ENCODE assay signal across 10 cellular contexts in genomic region chr2:176110975-176111663, GRCh38. TPM values are rescaled to one million over a fixed set of nuclear protein-coding genes. Genes with fewer than 3 reads are reported as not detected.
DNase-seq lines count a peak whose midpoint lies in the region; ATAC-seq and TF ChIP-seq lines count a peak whose summit lies in the region.
"Had no signal": no experiment of that assay in that cellular context is flagged by ENCODE, and none has a peak within 500 bp of the region (broad histone marks: within the 10 kb centered on the region; RNA-seq: fewer than 3 reads in every experiment).

No MANE protein-coding gene starts in this region.

- H3K14ac ChIP-seq in neuronal stem cell (ENCODE audit: low read length): no peak overlapping the region

- H3K27me3 ChIP-seq in A673 (replicated peaks; ENCODE audit: insufficient read depth, low read depth, low read length, poor library complexity) (no peaks in the 10 kb centered on the region), neuronal stem cell (ENCODE audit: control insufficient read depth in 3 of 3, insufficient read depth in 3 of 3, low read depth in 1 of 3, low read length in 3 of 3) (peaks cover 54 to 98% (median 96%) of the 10 kb centered on the region in 3 experiments)

- no peak overlapping the region for H2BK5ac ChIP-seq in neuronal stem cell (ENCODE audit: low read length)

- H3K9me3 ChIP-seq in A673 (ENCODE audit: low read depth, low read length, poor library complexity, severe bottlenecking): no peaks in the 10 kb centered on the region
- H3K9me3 ChIP-seq in neuronal stem cell (replicated peaks in 1 of 2; ENCODE audit: control insufficient read depth in 2 of 2, insufficient read depth in 1 of 2, low read depth in 1 of 2, low read length in 2 of 2): peaks cover 0 to 2% of the 10 kb centered on the region in 2 donors
- H3K9me3 ChIP-seq: HAP-1 had no signal

- H3K4me1 ChIP-seq in A673 (ENCODE audit: insufficient read depth, low read length, poor library complexity, severe bottlenecking): peaks cover 3% of the 10 kb centered on the region
- H3K4me1 ChIP-seq in neuronal stem cell (ENCODE audit: control insufficient read depth in 2 of 2, insufficient read depth in 1 of 2, low read depth in 1 of 2, low read length in 2 of 2): peaks cover 0 to 1% of the 10 kb centered on the region in 2 donors
- H3K4me1 ChIP-seq: HAP-1 had no signal

- CTCF ChIA-PET in A673 (lab: Charles Lee): interaction anchor here (0.5 to 2.4 kb wide), 7 partner anchors 11 to 1038 kb away, joined by 3 to 7 read pairs (median 4); partner anchors contain the start of gene HOXD9

- H2AFZ ChIP-seq in neuronal stem cell (ENCODE audit: low read length): no peak overlapping the region

- BruUV-seq in A673 (replicated peaks; lab: Mats Ljungman, UMichigan): no TSS peak

- H3K9ac ChIP-seq in neuronal stem cell (ENCODE audit: low read depth, low read length, poor library complexity): no peak overlapping the region

- H2BK120ac ChIP-seq in neuronal stem cell (ENCODE audit: low read depth, low read length): no peak overlapping the region

- DNase-seq in A673 (ENCODE audit: low spot score) (peak; percentile 91), NCI-H460 (ENCODE audit: extremely low read depth, low read depth) (peak; percentile 55), cerebellum (ENCODE audit: low spot score) (peak; percentile 25), posterior vena cava (ENCODE audit: low spot score) (peak; percentile 83), neuronal stem cell (ENCODE audit: low spot score) (no peak)

- ATAC-seq in HG03442 (IDR thresholded peaks at IDR 0.05; ENCODE audit: unreplicated experiment): no peak
- no peak for ATAC-seq in GM19452 (IDR thresholded peaks at IDR 0.05; ENCODE audit: unreplicated experiment)

- POLR2A ChIA-PET in A673 (lab: Charles Lee; ENCODE audit: low non-redundant PET): interaction anchor here (0.7 to 1.1 kb wide), 2 partner anchors 16 to 1250 kb away, joined by 3 to 4 read pairs; no protein-coding TSS in a partner anchor

- no peak overlapping the region for H4K91ac ChIP-seq in neuronal stem cell (ENCODE audit: low read depth, low read length, poor library complexity)

- no peak overlapping the region for H3K4ac ChIP-seq in neuronal stem cell (ENCODE audit: low read length)

- no peak overlapping the region for H3K4me2 ChIP-seq in neuronal stem cell (ENCODE audit: insufficient read depth, low read length, poor library complexity, severe bottlenecking)

- H3K4me3 ChIP-seq in A673 (ENCODE audit: low read depth, low read length, poor library complexity, severe bottlenecking): peak overlapping the region; percentile 73
- no peak overlapping the region for H3K4me3 ChIP-seq in neuronal stem cell (ENCODE audit: low read length in 2 of 2)
- H3K4me3 ChIP-seq: HAP-1 had no signal

- TF ChIP-seq CTCF in A673 (conservative IDR thresholded peaks at IDR 0.05; ENCODE audit: low read depth, low read length) (peak; percentile 96), GM12874 (IDR thresholded peaks at IDR 0.05; ENCODE audit: insufficient read depth, low read depth, low read length) (peak; percentile 77)

- H4K8ac ChIP-seq in neuronal stem cell (ENCODE audit: low read depth, low read length): no peak overlapping the region

- H2BK15ac ChIP-seq in neuronal stem cell (ENCODE audit: low read length): no peak overlapping the region

- no peak overlapping the region for H2AK5ac ChIP-seq in neuronal stem cell (ENCODE audit: low read depth, low read length)

- no peak overlapping the region for H3K23ac ChIP-seq in neuronal stem cell (ENCODE audit: low read depth, low read length, poor library complexity)

- no peak overlapping the region for H2BK12ac ChIP-seq in neuronal stem cell (ENCODE audit: low read length)

- H3K79me1 ChIP-seq in neuronal stem cell (ENCODE audit: low read depth, low read length): no peaks in the 10 kb centered on the region

- H3K36me3 ChIP-seq in A673 (ENCODE audit: insufficient read depth, low read length, poor library complexity, severe bottlenecking): peaks cover 60% of the 10 kb centered on the region
- no peaks in the 10 kb centered on the region for H3K36me3 ChIP-seq in neuronal stem cell (replicated peaks in 1 of 2; ENCODE audit: control insufficient read depth in 2 of 2, insufficient read depth in 2 of 2, low read length in 2 of 2)
- H3K36me3 ChIP-seq: HAP-1 had no signal

- no peak overlapping the region for H3K18ac ChIP-seq in neuronal stem cell (ENCODE audit: low read length)

- H3K27ac ChIP-seq in A673 (ENCODE audit: low read depth, low read length, poor library complexity, severe bottlenecking) (peak overlapping the region; percentile 88), neuronal stem cell (replicated peaks; ENCODE audit: low read length) (no peak overlapping the region)

- intact Hi-C loops in A673 (cut with micrococcal nuclease; ENCODE audit: unreplicated experiment): no loop called here
- intact Hi-C loops in posterior vena cava (cut with DNase I): no loop called here

- no CpG with 5 or more reads among the region's 20 CpGs for WGBS in neuronal stem cell (ENCODE audit: extremely low coverage in 2 of 2, insufficient read length in 2 of 2, insufficient replicate concordance in 1 of 2), 2 donors

RNA-seq across cellular contexts. Expression of gene HOXD11, which starts 4.0 kb away (rescaled TPM):
- total RNA-seq in A673 (2021) (107 and 123 TPM in 2 replicates), cerebellum (not detected), posterior vena cava (1 to 10 TPM in 1 of 2 donors, under 1 TPM in 1; 0.32 to 5.3 TPM)
- not detected in 2 replicates for total RNA-seq in NCI-H460 (2014; rRNA removed; shearing (Covaris generic))
- not detected in 2 replicates for polyA plus RNA-seq in NCI-H460 (2014; cell fraction: nucleus; rRNA removed)
- not detected for polyA plus RNA-seq in neuronal stem cell (2013, experiment 1 of 2)
- polyA plus RNA-seq in neuronal stem cell (2013, experiment 2 of 2): not detected
- total RNA-seq: dermis microvascular lymphatic vessel endothelial cell had no signal

RNA-seq across cellular contexts. Expression of gene HOXD10, which starts 5.5 kb away (rescaled TPM):
- total RNA-seq in A673 (2021) (88.6 and 98.3 TPM in 2 replicates), cerebellum (not detected), posterior vena cava (10 to 100 TPM in 1 of 2 donors, 1 to 10 TPM in 1; 1.6 to 10.1 TPM)
- 0.25 TPM in 1 of 2 replicates, not detected in the other for total RNA-seq in NCI-H460 (2014; rRNA removed; shearing (Covaris generic))
- not detected in 2 replicates for polyA plus RNA-seq in NCI-H460 (2014; cell fraction: nucleus; rRNA removed)
- not detected for polyA plus RNA-seq in neuronal stem cell (2013, experiment 1 of 2)
- polyA plus RNA-seq in neuronal stem cell (2013, experiment 2 of 2): not detected

RNA-seq across cellular contexts. Expression of gene HOXD9, which starts 11.4 kb away (rescaled TPM):
- 63.0 and 64.9 TPM in 2 replicates for total RNA-seq in A673 (2021)
- total RNA-seq in NCI-H460 (2014; rRNA removed; shearing (Covaris generic)): not detected in 2 replicates
- polyA plus RNA-seq in NCI-H460 (2014; cell fraction: nucleus; rRNA removed): not detected in 2 replicates
- not detected for total RNA-seq in cerebellum
- total RNA-seq in posterior vena cava: 10 to 100 TPM in 1 of 2 donors, 1 to 10 TPM in 1; 7.9 to 12.0 TPM
- not detected for polyA plus RNA-seq in neuronal stem cell (2013, experiment 1 of 2)
- polyA plus RNA-seq in neuronal stem cell (2013, experiment 2 of 2): not detected

RNA-seq across cellular contexts. Expression of gene HOXD12, which starts 11.5 kb away (rescaled TPM):
- total RNA-seq in A673 (2021) (0.58 and 0.72 TPM in 2 replicates), cerebellum (not detected), posterior vena cava (not detected)
- total RNA-seq in NCI-H460 (2014; rRNA removed; shearing (Covaris generic)): 0.20 TPM in 1 of 2 replicates, not detected in the other
- polyA plus RNA-seq in NCI-H460 (2014; cell fraction: nucleus; rRNA removed): not detected in 2 replicates
- polyA plus RNA-seq in neuronal stem cell (2013, experiment 1 of 2): not detected
- not detected for polyA plus RNA-seq in neuronal stem cell (2013, experiment 2 of 2)
- total RNA-seq: dermis microvascular lymphatic vessel endothelial cell had no signal

RNA-seq across cellular contexts. Expression of gene HOXD8, which starts 18.4 kb away (rescaled TPM):
- total RNA-seq in A673 (2021) (56.8 and 61.9 TPM in 2 replicates), cerebellum (not detected), posterior vena cava (10 to 100 TPM; 30.6 to 31.3 TPM)
- 11.7 and 13.9 TPM in 2 replicates for total RNA-seq in NCI-H460 (2014; rRNA removed; shearing (Covaris generic))
- 2.6 and 3.5 TPM in 2 replicates for polyA plus RNA-seq in NCI-H460 (2014; cell fraction: nucleus; rRNA removed)
- not detected for polyA plus RNA-seq in neuronal stem cell (2013, experiment 1 of 2)
- polyA plus RNA-seq in neuronal stem cell (2013, experiment 2 of 2): not detected

Comparison
In these comparisons a context has a peak if more than half of its experiments do, and no peak if none do; other contexts are left out.
1. RNA of gene HOXD11, which starts 4.0 kb away (total RNA-seq): 107 to 123 TPM in A673; 0.32 to 5.3 TPM in posterior vena cava, not detected in NCI-H460 and not detected in cerebellum (single experiment); every median in the first group is over 10 times any median in the second.